ENCODE assay signal across 1 cellular context in the genomic region with DNA sequence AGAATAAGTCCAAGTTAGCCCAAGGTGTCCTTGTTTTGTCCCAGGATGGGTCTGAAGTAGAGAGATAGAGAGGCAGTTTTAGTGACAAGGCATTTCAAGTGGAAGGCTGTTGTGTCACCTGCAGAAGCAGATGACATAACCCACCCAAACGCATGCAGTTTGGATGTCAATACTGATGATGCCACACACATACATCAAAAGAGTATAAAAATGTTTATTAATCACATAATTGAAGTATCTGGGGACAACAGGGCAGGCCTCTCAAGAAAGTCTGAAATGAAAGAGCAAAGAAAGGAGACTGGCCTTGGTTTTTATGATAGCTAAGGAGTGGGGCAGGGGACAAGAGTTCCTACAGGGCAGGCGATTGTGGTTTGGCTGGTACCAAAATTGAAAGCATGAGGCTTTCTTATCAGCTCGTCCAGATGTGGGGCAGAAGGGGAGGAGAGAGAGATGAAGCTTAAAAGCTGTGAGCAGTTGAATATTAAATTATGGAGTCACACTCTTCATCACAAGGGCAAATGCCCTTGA.
TF ChIP-seq lines count a peak whose summit lies in the region.

No MANE protein-coding gene starts in this region.

TF ChIP-seq in K562, 482 proteins besides CTCF, POLR2A, EP300 and RAD21 (continued from another document and continues in another):
- TF ChIP-seq, protein P1, sequence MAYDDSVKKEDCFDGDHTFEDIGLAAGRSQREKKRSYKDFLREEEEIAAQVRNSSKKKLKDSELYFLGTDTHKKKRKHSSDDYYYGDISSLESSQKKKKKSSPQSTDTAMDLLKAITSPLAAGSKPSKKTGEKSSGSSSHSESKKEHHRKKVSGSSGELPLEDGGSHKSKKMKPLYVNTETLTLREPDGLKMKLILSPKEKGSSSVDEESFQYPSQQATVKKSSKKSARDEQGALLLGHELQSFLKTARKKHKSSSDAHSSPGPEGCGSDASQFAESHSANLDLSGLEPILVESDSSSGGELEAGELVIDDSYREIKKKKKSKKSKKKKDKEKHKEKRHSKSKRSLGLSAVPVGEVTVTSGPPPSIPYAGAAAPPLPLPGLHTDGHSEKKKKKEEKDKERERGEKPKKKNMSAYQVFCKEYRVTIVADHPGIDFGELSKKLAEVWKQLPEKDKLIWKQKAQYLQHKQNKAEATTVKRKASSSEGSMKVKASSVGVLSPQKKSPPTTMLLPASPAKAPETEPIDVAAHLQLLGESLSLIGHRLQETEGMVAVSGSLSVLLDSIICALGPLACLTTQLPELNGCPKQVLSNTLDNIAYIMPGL (CRISPR knock-in tag; IDR thresholded peaks at IDR 0.05): no peak
- TF ChIP-seq PHF8 (IDR thresholded peaks at IDR 0.05; ENCODE audit: borderline replicate concordance, low read length) (no peak), TEAD4 (IDR thresholded peaks at IDR 0.05; ENCODE audit: low read length) (peak; percentile 85), TEAD4 (CRISPR knock-in tag; IDR thresholded peaks at IDR 0.05; ENCODE audit: borderline replicate concordance) (no peak), ETV6 (IDR thresholded peaks at IDR 0.05; ENCODE audit: borderline replicate concordance in 1 of 2, low read depth in 2 of 2, low read length in 1 of 2) (0 out of 4 replicates have a peak, but pooled peaks of 1 of the 2 experiments have one; percentile 44), ETV6 (CRISPR knock-in tag; IDR thresholded peaks at IDR 0.05; ENCODE audit: borderline replicate concordance) (no peak), HNRNPK (IDR thresholded peaks at IDR 0.05; ENCODE audit: low read depth, low read length, poor library complexity, severe bottlenecking) (no peak), DPF2 (IDR thresholded peaks at IDR 0.05) (peak; percentile 95), ZC3H11A (IDR thresholded peaks at IDR 0.05; ENCODE audit: low read depth, low read length) (no peak), NEUROD1 (IDR thresholded peaks at IDR 0.05; ENCODE audit: borderline replicate concordance, low read depth, low read length, partially characterized antibody) (peak; percentile 3), ESRRA (IDR thresholded peaks at IDR 0.05; ENCODE audit: borderline replicate concordance, low read depth) (peak; percentile 65; the same call in 1 of the 2 replicates), CCNT2 (IDR thresholded peaks at IDR 0.05; ENCODE audit: borderline replicate concordance, extremely low read depth, insufficient read length, low read depth, low read length) (peak; percentile 69), SPI1 (IDR thresholded peaks at IDR 0.05; ENCODE audit: borderline replicate concordance, low read depth, low read length) (no peak), SNIP1 (IDR thresholded peaks at IDR 0.05; ENCODE audit: low read depth) (no peak), HMGN3 (IDR thresholded peaks at IDR 0.05; ENCODE audit: borderline replicate concordance, extremely low read depth, insufficient read length, low read depth, low read length) (no peak)
- TF ChIP-seq, protein P2, sequence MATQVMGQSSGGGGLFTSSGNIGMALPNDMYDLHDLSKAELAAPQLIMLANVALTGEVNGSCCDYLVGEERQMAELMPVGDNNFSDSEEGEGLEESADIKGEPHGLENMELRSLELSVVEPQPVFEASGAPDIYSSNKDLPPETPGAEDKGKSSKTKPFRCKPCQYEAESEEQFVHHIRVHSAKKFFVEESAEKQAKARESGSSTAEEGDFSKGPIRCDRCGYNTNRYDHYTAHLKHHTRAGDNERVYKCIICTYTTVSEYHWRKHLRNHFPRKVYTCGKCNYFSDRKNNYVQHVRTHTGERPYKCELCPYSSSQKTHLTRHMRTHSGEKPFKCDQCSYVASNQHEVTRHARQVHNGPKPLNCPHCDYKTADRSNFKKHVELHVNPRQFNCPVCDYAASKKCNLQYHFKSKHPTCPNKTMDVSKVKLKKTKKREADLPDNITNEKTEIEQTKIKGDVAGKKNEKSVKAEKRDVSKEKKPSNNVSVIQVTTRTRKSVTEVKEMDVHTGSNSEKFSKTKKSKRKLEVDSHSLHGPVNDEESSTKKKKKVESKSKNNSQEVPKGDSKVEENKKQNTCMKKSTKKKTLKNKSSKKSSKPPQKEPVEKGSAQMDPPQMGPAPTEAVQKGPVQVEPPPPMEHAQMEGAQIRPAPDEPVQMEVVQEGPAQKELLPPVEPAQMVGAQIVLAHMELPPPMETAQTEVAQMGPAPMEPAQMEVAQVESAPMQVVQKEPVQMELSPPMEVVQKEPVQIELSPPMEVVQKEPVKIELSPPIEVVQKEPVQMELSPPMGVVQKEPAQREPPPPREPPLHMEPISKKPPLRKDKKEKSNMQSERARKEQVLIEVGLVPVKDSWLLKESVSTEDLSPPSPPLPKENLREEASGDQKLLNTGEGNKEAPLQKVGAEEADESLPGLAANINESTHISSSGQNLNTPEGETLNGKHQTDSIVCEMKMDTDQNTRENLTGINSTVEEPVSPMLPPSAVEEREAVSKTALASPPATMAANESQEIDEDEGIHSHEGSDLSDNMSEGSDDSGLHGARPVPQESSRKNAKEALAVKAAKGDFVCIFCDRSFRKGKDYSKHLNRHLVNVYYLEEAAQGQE (CRISPR knock-in tag; IDR thresholded peaks at IDR 0.05; ENCODE audit: low read depth): no peak
- TF ChIP-seq, protein P3, sequence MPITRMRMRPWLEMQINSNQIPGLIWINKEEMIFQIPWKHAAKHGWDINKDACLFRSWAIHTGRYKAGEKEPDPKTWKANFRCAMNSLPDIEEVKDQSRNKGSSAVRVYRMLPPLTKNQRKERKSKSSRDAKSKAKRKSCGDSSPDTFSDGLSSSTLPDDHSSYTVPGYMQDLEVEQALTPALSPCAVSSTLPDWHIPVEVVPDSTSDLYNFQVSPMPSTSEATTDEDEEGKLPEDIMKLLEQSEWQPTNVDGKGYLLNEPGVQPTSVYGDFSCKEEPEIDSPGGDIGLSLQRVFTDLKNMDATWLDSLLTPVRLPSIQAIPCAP (CRISPR knock-in tag; IDR thresholded peaks at IDR 0.05; ENCODE audit: borderline replicate concordance): no peak
- TF ChIP-seq, protein P4, sequence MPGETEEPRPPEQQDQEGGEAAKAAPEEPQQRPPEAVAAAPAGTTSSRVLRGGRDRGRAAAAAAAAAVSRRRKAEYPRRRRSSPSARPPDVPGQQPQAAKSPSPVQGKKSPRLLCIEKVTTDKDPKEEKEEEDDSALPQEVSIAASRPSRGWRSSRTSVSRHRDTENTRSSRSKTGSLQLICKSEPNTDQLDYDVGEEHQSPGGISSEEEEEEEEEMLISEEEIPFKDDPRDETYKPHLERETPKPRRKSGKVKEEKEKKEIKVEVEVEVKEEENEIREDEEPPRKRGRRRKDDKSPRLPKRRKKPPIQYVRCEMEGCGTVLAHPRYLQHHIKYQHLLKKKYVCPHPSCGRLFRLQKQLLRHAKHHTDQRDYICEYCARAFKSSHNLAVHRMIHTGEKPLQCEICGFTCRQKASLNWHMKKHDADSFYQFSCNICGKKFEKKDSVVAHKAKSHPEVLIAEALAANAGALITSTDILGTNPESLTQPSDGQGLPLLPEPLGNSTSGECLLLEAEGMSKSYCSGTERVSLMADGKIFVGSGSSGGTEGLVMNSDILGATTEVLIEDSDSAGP (CRISPR knock-in tag; IDR thresholded peaks at IDR 0.05): no peak
- TF ChIP-seq, protein P5, sequence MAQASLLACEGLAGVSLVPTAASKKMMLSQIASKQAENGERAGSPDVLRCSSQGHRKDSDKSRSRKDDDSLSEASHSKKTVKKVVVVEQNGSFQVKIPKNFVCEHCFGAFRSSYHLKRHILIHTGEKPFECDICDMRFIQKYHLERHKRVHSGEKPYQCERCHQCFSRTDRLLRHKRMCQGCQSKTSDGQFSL (CRISPR knock-in tag; IDR thresholded peaks at IDR 0.05): no peak
- TF ChIP-seq, protein P5 (tag; IDR thresholded peaks at IDR 0.05): no peak
- TF ChIP-seq, protein P6, sequence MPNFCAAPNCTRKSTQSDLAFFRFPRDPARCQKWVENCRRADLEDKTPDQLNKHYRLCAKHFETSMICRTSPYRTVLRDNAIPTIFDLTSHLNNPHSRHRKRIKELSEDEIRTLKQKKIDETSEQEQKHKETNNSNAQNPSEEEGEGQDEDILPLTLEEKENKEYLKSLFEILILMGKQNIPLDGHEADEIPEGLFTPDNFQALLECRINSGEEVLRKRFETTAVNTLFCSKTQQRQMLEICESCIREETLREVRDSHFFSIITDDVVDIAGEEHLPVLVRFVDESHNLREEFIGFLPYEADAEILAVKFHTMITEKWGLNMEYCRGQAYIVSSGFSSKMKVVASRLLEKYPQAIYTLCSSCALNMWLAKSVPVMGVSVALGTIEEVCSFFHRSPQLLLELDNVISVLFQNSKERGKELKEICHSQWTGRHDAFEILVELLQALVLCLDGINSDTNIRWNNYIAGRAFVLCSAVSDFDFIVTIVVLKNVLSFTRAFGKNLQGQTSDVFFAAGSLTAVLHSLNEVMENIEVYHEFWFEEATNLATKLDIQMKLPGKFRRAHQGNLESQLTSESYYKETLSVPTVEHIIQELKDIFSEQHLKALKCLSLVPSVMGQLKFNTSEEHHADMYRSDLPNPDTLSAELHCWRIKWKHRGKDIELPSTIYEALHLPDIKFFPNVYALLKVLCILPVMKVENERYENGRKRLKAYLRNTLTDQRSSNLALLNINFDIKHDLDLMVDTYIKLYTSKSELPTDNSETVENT (CRISPR knock-in tag; IDR thresholded peaks at IDR 0.05): no peak
- TF ChIP-seq, protein P7, sequence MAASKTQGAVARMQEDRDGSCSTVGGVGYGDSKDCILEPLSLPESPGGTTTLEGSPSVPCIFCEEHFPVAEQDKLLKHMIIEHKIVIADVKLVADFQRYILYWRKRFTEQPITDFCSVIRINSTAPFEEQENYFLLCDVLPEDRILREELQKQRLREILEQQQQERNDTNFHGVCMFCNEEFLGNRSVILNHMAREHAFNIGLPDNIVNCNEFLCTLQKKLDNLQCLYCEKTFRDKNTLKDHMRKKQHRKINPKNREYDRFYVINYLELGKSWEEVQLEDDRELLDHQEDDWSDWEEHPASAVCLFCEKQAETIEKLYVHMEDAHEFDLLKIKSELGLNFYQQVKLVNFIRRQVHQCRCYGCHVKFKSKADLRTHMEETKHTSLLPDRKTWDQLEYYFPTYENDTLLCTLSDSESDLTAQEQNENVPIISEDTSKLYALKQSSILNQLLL (CRISPR knock-in tag; IDR thresholded peaks at IDR 0.05; ENCODE audit: borderline replicate concordance): no peak
- TF ChIP-seq, protein P8, sequence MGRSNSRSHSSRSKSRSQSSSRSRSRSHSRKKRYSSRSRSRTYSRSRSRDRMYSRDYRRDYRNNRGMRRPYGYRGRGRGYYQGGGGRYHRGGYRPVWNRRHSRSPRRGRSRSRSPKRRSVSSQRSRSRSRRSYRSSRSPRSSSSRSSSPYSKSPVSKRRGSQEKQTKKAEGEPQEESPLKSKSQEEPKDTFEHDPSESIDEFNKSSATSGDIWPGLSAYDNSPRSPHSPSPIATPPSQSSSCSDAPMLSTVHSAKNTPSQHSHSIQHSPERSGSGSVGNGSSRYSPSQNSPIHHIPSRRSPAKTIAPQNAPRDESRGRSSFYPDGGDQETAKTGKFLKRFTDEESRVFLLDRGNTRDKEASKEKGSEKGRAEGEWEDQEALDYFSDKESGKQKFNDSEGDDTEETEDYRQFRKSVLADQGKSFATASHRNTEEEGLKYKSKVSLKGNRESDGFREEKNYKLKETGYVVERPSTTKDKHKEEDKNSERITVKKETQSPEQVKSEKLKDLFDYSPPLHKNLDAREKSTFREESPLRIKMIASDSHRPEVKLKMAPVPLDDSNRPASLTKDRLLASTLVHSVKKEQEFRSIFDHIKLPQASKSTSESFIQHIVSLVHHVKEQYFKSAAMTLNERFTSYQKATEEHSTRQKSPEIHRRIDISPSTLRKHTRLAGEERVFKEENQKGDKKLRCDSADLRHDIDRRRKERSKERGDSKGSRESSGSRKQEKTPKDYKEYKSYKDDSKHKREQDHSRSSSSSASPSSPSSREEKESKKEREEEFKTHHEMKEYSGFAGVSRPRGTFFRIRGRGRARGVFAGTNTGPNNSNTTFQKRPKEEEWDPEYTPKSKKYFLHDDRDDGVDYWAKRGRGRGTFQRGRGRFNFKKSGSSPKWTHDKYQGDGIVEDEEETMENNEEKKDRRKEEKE (IDR thresholded peaks at IDR 0.05; ENCODE audit: borderline replicate concordance in 1 of 2, control insufficient read depth in 1 of 2, low read depth in 2 of 2, low read length in 1 of 2): no peak
- TF ChIP-seq, protein P9, sequence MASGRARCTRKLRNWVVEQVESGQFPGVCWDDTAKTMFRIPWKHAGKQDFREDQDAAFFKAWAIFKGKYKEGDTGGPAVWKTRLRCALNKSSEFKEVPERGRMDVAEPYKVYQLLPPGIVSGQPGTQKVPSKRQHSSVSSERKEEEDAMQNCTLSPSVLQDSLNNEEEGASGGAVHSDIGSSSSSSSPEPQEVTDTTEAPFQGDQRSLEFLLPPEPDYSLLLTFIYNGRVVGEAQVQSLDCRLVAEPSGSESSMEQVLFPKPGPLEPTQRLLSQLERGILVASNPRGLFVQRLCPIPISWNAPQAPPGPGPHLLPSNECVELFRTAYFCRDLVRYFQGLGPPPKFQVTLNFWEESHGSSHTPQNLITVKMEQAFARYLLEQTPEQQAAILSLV (tag; IDR thresholded peaks at IDR 0.05): no peak
- TF ChIP-seq, protein P10, sequence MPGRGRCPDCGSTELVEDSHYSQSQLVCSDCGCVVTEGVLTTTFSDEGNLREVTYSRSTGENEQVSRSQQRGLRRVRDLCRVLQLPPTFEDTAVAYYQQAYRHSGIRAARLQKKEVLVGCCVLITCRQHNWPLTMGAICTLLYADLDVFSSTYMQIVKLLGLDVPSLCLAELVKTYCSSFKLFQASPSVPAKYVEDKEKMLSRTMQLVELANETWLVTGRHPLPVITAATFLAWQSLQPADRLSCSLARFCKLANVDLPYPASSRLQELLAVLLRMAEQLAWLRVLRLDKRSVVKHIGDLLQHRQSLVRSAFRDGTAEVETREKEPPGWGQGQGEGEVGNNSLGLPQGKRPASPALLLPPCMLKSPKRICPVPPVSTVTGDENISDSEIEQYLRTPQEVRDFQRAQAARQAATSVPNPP (IDR thresholded peaks at IDR 0.05; ENCODE audit: borderline replicate concordance, insufficient read depth, insufficient read length): no peak
- TF ChIP-seq, protein P11, sequence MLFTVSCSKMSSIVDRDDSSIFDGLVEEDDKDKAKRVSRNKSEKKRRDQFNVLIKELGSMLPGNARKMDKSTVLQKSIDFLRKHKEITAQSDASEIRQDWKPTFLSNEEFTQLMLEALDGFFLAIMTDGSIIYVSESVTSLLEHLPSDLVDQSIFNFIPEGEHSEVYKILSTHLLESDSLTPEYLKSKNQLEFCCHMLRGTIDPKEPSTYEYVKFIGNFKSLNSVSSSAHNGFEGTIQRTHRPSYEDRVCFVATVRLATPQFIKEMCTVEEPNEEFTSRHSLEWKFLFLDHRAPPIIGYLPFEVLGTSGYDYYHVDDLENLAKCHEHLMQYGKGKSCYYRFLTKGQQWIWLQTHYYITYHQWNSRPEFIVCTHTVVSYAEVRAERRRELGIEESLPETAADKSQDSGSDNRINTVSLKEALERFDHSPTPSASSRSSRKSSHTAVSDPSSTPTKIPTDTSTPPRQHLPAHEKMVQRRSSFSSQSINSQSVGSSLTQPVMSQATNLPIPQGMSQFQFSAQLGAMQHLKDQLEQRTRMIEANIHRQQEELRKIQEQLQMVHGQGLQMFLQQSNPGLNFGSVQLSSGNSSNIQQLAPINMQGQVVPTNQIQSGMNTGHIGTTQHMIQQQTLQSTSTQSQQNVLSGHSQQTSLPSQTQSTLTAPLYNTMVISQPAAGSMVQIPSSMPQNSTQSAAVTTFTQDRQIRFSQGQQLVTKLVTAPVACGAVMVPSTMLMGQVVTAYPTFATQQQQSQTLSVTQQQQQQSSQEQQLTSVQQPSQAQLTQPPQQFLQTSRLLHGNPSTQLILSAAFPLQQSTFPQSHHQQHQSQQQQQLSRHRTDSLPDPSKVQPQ (CRISPR knock-in tag; IDR thresholded peaks at IDR 0.05; ENCODE audit: borderline replicate concordance): no peak
